Comparison of ENCODE assay signal across 1 cellular context in genomic region chr6:43172127-43173007, GRCh38.
A peak's percentile ranks its signal among the peaks of the same experiment; 100 is the strongest.
TF ChIP-seq lines count a peak whose summit lies in the region.

No MANE protein-coding gene starts in this region.

TF ChIP-seq in GM12878, 131 proteins besides CTCF, POLR2A, EP300 and RAD21 (continued from another document and continues in another):
- TF ChIP-seq, protein P1, sequence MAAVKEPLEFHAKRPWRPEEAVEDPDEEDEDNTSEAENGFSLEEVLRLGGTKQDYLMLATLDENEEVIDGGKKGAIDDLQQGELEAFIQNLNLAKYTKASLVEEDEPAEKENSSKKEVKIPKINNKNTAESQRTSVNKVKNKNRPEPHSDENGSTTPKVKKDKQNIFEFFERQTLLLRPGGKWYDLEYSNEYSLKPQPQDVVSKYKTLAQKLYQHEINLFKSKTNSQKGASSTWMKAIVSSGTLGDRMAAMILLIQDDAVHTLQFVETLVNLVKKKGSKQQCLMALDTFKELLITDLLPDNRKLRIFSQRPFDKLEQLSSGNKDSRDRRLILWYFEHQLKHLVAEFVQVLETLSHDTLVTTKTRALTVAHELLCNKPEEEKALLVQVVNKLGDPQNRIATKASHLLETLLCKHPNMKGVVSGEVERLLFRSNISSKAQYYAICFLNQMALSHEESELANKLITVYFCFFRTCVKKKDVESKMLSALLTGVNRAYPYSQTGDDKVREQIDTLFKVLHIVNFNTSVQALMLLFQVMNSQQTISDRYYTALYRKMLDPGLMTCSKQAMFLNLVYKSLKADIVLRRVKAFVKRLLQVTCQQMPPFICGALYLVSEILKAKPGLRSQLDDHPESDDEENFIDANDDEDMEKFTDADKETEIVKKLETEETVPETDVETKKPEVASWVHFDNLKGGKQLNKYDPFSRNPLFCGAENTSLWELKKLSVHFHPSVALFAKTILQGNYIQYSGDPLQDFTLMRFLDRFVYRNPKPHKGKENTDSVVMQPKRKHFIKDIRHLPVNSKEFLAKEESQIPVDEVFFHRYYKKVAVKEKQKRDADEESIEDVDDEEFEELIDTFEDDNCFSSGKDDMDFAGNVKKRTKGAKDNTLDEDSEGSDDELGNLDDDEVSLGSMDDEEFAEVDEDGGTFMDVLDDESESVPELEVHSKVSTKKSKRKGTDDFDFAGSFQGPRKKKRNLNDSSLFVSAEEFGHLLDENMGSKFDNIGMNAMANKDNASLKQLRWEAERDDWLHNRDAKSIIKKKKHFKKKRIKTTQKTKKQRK (IDR thresholded peaks at IDR 0.05; ENCODE audit: low read depth, low read length): no peak
- TF ChIP-seq PBX3 (IDR thresholded peaks at IDR 0.05; ENCODE audit: insufficient replicate concordance, low read depth, low read length): no peak
- TF ChIP-seq ZNF592 (IDR thresholded peaks at IDR 0.05): no peak
- TF ChIP-seq KAT2A (conservative IDR thresholded peaks at IDR 0.05; ENCODE audit: control insufficient read depth, low read depth, low read length): no peak
- no peak for TF ChIP-seq ZBED1 (IDR thresholded peaks at IDR 0.05; ENCODE audit: borderline replicate concordance)
- no peak for TF ChIP-seq IRF5 (IDR thresholded peaks at IDR 0.05; ENCODE audit: borderline replicate concordance)
- TF ChIP-seq USF2 (IDR thresholded peaks at IDR 0.05; ENCODE audit: borderline replicate concordance, low read depth, low read length): no peak
- TF ChIP-seq TCF7 (IDR thresholded peaks at IDR 0.05; ENCODE audit: borderline replicate concordance): no peak
- peak; percentile 26; the same call in 1 of the 2 replicates for TF ChIP-seq YY1 (IDR thresholded peaks at IDR 0.05; ENCODE audit: low read depth, low read length)
- TF ChIP-seq CEBPB (IDR thresholded peaks at IDR 0.05; ENCODE audit: borderline replicate concordance in 1 of 2, low read depth in 2 of 2, low read length in 2 of 2): no peak
- no peak for TF ChIP-seq ATF7 (IDR thresholded peaks at IDR 0.05; ENCODE audit: low read depth)
- TF ChIP-seq CHD4 (IDR thresholded peaks at IDR 0.05): no peak
- TF ChIP-seq MXI1 (IDR thresholded peaks at IDR 0.05; ENCODE audit: low read depth, low read length): 0 out of 2 replicates have a peak, but pooled peaks have one; percentile 39
- no peak for TF ChIP-seq ELK1 (IDR thresholded peaks at IDR 0.05; ENCODE audit: low read depth, low read length)
- TF ChIP-seq ZNF384 (IDR thresholded peaks at IDR 0.05; ENCODE audit: borderline replicate concordance, low read depth, low read length): no peak
- TF ChIP-seq CREB1 (IDR thresholded peaks at IDR 0.05; ENCODE audit: low read depth): no peak
- TF ChIP-seq BMI1 (IDR thresholded peaks at IDR 0.05; ENCODE audit: borderline replicate concordance): no peak
- TF ChIP-seq, protein P2, sequence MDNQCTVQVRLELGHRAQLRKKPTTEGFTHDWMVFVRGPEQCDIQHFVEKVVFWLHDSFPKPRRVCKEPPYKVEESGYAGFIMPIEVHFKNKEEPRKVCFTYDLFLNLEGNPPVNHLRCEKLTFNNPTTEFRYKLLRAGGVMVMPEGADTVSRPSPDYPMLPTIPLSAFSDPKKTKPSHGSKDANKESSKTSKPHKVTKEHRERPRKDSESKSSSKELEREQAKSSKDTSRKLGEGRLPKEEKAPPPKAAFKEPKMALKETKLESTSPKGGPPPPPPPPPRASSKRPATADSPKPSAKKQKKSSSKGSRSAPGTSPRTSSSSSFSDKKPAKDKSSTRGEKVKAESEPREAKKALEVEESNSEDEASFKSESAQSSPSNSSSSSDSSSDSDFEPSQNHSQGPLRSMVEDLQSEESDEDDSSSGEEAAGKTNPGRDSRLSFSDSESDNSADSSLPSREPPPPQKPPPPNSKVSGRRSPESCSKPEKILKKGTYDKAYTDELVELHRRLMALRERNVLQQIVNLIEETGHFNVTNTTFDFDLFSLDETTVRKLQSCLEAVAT (IDR thresholded peaks at IDR 0.05): peak; percentile 47; the same call in 1 of the 2 replicates
- no peak for TF ChIP-seq HDAC2 (IDR thresholded peaks at IDR 0.05)
- TF ChIP-seq HDAC6 (IDR thresholded peaks at IDR 0.05; ENCODE audit: unreplicated experiment): no peak
- no peak for TF ChIP-seq PRDM15 (CRISPR knock-in tag; IDR thresholded peaks at IDR 0.05)
- TF ChIP-seq POLR2AphosphoS2 (IDR thresholded peaks at IDR 0.05; ENCODE audit: low read depth, low read length): no peak
- peak in 1 of 2 experiments; percentile 31; a peak in 1 of 3 replicates for TF ChIP-seq EGR1 (IDR thresholded peaks at IDR 0.05; ENCODE audit: borderline replicate concordance in 1 of 2, low read depth in 2 of 2, low read length in 2 of 2)
- TF ChIP-seq SRF (IDR thresholded peaks at IDR 0.05; ENCODE audit: low read depth in 2 of 2, low read length in 2 of 2): no peak
- TF ChIP-seq SMC3 (IDR thresholded peaks at IDR 0.05; ENCODE audit: borderline replicate concordance, low read length): no peak
- no peak for TF ChIP-seq BCL11A (IDR thresholded peaks at IDR 0.05; ENCODE audit: low read depth, low read length)
- TF ChIP-seq HCFC1 (IDR thresholded peaks at IDR 0.05; ENCODE audit: low read length): no peak
- TF ChIP-seq SIX5 (IDR thresholded peaks at IDR 0.05; ENCODE audit: low read depth, low read length, severe bottlenecking): no peak
- TF ChIP-seq NR2F1 (conservative IDR thresholded peaks at IDR 0.05): no peak
- no peak for TF ChIP-seq SUPT20H (IDR thresholded peaks at IDR 0.05; ENCODE audit: borderline replicate concordance, control insufficient read depth, low read depth, low read length)
- TF ChIP-seq IKZF1 (conservative IDR thresholded peaks at IDR 0.05): no peak; the same call in 1 of the 2 replicates
- no peak for TF ChIP-seq NFIC (IDR thresholded peaks at IDR 0.05; ENCODE audit: low read depth, low read length)
- no peak for TF ChIP-seq LARP7 (IDR thresholded peaks at IDR 0.05)
- no peak for TF ChIP-seq JUNB (IDR thresholded peaks at IDR 0.05)
- no peak for TF ChIP-seq ZBTB11 (CRISPR knock-in tag; IDR thresholded peaks at IDR 0.05)
- TF ChIP-seq SP1 (IDR thresholded peaks at IDR 0.05; ENCODE audit: low read depth, low read length): no peak
- TF ChIP-seq DPF2 (IDR thresholded peaks at IDR 0.05): no peak
